9 cellular contexts compared by ENCODE assay signal in genomic region chr2:231666171-231667095, GRCh38. TPM values are rescaled to one million over a fixed set of nuclear protein-coding genes. Genes with fewer than 3 reads are reported as not detected.
A peak's percentile ranks its signal among the peaks of the same experiment; 100 is the strongest.
DNase-seq lines count a peak whose midpoint lies in the region; ATAC-seq and TF ChIP-seq lines count a peak whose summit lies in the region.
"Had no signal": no experiment of that assay in that cellular context is flagged by ENCODE, and none has a peak within 500 bp of the region (broad histone marks: within the 10 kb centered on the region; RNA-seq: fewer than 3 reads in every experiment).

No MANE protein-coding gene starts in this region.

- ATAC-seq in GM18870 (IDR thresholded peaks at IDR 0.05; ENCODE audit: unreplicated experiment) (peak; percentile 33), HG03103 (IDR thresholded peaks at IDR 0.05; ENCODE audit: low read depth, unreplicated experiment) (peak; percentile 36), right lobe of liver (peak; percentile 56 to 76 (median 64))

- H3K36me3 ChIP-seq in OCI-LY3 (replicated peaks; ENCODE audit: low read depth, low read length) (no peaks in the 10 kb centered on the region), right lobe of liver (no peaks in the 10 kb centered on the region)

- TF ChIP-seq CTCF in OCI-LY3 (IDR thresholded peaks at IDR 0.05; ENCODE audit: low read depth, low read length) (no peak), right lobe of liver (IDR thresholded peaks at IDR 0.05) (no peak)

- DNase-seq in Ammon's horn (ENCODE audit: low spot score), result peak; percentile 97
- peak; percentile 41 to 76 for DNase-seq in dermis microvascular lymphatic vessel endothelial cell (ENCODE audit: low read depth in 2 of 2)
- peak; percentile 84 to 89 (median 85) for DNase-seq in right lobe of liver
- DNase-seq in superior temporal gyrus (ENCODE audit: extremely low spot score), result peak; percentile 87
- DNase-seq in activated T-helper 2 cell treated with anti-CD3 and anti-CD28 coated beads, Interferon-gamma antibody, Interleukin-2, Interleukin-4, amounts not matched to agents 10 μg/mL and 5 μg/mL and 100 μg/mL, durations not matched to agents 14 hours and 24 hours and 36 hours (ENCODE audit: low spot score), result no peak

- H3K27me3 ChIP-seq in OCI-LY3 (ENCODE audit: low read depth, low read length), result no peaks in the 10 kb centered on the region
- H3K27me3 ChIP-seq in right lobe of liver, result no peaks in the 10 kb centered on the region

- no peak overlapping the region for H3K4me3 ChIP-seq in OCI-LY3 (ENCODE audit: low read length)
- peak overlapping the region in 2 of 3 donors; percentile 31 to 40 for H3K4me3 ChIP-seq in right lobe of liver

- intact Hi-C loops in right lobe of liver (cut with DNase I), result no loop called here
- intact Hi-C loops in activated T-helper 2 cell treated with anti-CD3 and anti-CD28 coated beads, Interferon-gamma antibody, Interleukin-2, Interleukin-4, amounts not matched to agents 10 μg/mL and 5 μg/mL and 100 μg/mL, durations not matched to agents 14 hours and 24 hours and 36 hours (cut with micrococcal nuclease), result no loop called here

- no peaks in the 10 kb centered on the region for H3K79me2 ChIP-seq in OCI-LY3 (ENCODE audit: low read length)

- peak; percentile 83 for TF ChIP-seq POLR2A in right lobe of liver (IDR thresholded peaks at IDR 0.05)

- H3K9me3 Mint-ChIP-seq in activated T-helper 2 cell treated with anti-CD3 and anti-CD28 coated beads, Interferon-gamma antibody, Interleukin-2, Interleukin-4, amounts not matched to agents 10 μg/mL and 5 μg/mL and 100 μg/mL, durations not matched to agents 14 hours and 24 hours and 36 hours, result no peaks in the 10 kb centered on the region

- 47% methylated on average over 4 of the region's 32 CpGs for WGBS in right lobe of liver (ENCODE audit: insufficient coverage, low coverage, low lambda C conversion rate, missing lambda C conversion rate)

- H4K20me1 ChIP-seq in OCI-LY3 (ENCODE audit: insufficient read depth, low read length), result no peaks in the 10 kb centered on the region

- no peaks in the 10 kb centered on the region for H3K36me3 Mint-ChIP-seq in activated T-helper 2 cell treated with anti-CD3 and anti-CD28 coated beads, Interferon-gamma antibody, Interleukin-2, Interleukin-4, amounts not matched to agents 10 μg/mL and 5 μg/mL and 100 μg/mL, durations not matched to agents 14 hours and 24 hours and 36 hours (ENCODE audit: low read depth)

- no peak overlapping the region for H3K4me3 Mint-ChIP-seq in activated T-helper 2 cell treated with anti-CD3 and anti-CD28 coated beads, Interferon-gamma antibody, Interleukin-2, Interleukin-4, amounts not matched to agents 10 μg/mL and 5 μg/mL and 100 μg/mL, durations not matched to agents 14 hours and 24 hours and 36 hours (ENCODE audit: low read depth)

- peaks cover 31% of the 10 kb centered on the region for H3K4me1 ChIP-seq in OCI-LY3 (ENCODE audit: low read length)
- H3K4me1 ChIP-seq in right lobe of liver, result peaks cover 0 to 3% (median 0%) of the 10 kb centered on the region in 4 donors

- peak overlapping the region; percentile 24; the same call in 1 of the 2 replicates for H3K9ac ChIP-seq in OCI-LY3 (ENCODE audit: low read length)

- peak overlapping the region; percentile 70; the same call in 1 of the 2 replicates for H2AFZ ChIP-seq in OCI-LY3 (ENCODE audit: low read depth, low read length)

- H3K27ac Mint-ChIP-seq in activated T-helper 2 cell treated with anti-CD3 and anti-CD28 coated beads, Interferon-gamma antibody, Interleukin-2, Interleukin-4, amounts not matched to agents 10 μg/mL and 5 μg/mL and 100 μg/mL, durations not matched to agents 14 hours and 24 hours and 36 hours, result no peak overlapping the region

- peaks cover 8% of the 10 kb centered on the region; the same call in 1 of the 2 replicates for H3K9me3 ChIP-seq in OCI-LY3 (ENCODE audit: insufficient read depth, low read length)
- H3K9me3 ChIP-seq in right lobe of liver, result peaks cover 0 to 2% (median 0%) of the 10 kb centered on the region in 4 donors

- H3K27me3 Mint-ChIP-seq in activated T-helper 2 cell treated with anti-CD3 and anti-CD28 coated beads, Interferon-gamma antibody, Interleukin-2, Interleukin-4, amounts not matched to agents 10 μg/mL and 5 μg/mL and 100 μg/mL, durations not matched to agents 14 hours and 24 hours and 36 hours (ENCODE audit: low read depth), result no peaks in the 10 kb centered on the region

- H3K27ac ChIP-seq in OCI-LY3 (ENCODE audit: low read length) (no peak overlapping the region), right lobe of liver (peak overlapping the region; percentile 75 to 92 (median 76))
- H3K27ac ChIP-seq: VCaP had no signal

- peak overlapping the region; percentile 34 for H3K4me2 ChIP-seq in OCI-LY3 (ENCODE audit: low read length)

- peaks cover 12% of the 10 kb centered on the region for H3K4me1 Mint-ChIP-seq in activated T-helper 2 cell treated with anti-CD3 and anti-CD28 coated beads, Interferon-gamma antibody, Interleukin-2, Interleukin-4, amounts not matched to agents 10 μg/mL and 5 μg/mL and 100 μg/mL, durations not matched to agents 14 hours and 24 hours and 36 hours (ENCODE audit: low read depth)

RNA-seq across cellular contexts. Expression of gene PTMA, which starts 41.9 kb away (rescaled TPM):
- total RNA-seq in dermis microvascular lymphatic vessel endothelial cell (712 and 977 TPM in 2 replicates), right lobe of liver (100 to 1,000 TPM; 180 to 373 (median 252) TPM)
- 2,151 and 2,259 TPM in 2 replicates for total RNA-seq in activated T-helper 2 cell treated with anti-CD3 and anti-CD28 coated beads, Interferon-gamma antibody, Interleukin-2, Interleukin-4, amounts not matched to agents 10 μg/mL and 5 μg/mL and 100 μg/mL, durations not matched to agents 14 hours and 24 hours and 36 hours
